9 cellular contexts compared by ENCODE assay signal in genomic region chr15:77784361-77785292, GRCh38.
DNase-seq lines count a peak whose midpoint lies in the region; ATAC-seq and TF ChIP-seq lines count a peak whose summit lies in the region.
"Had no signal": no experiment of that assay in that cellular context is flagged by ENCODE, and none has a peak within 500 bp of the region (broad histone marks: within the 10 kb centered on the region; RNA-seq: fewer than 3 reads in every experiment).

No MANE protein-coding gene starts in this region.

- H3K27me3 Mint-ChIP-seq in HFFc6 (ENCODE audit: insufficient read depth), result peaks cover 29% of the 10 kb centered on the region

- DNase-seq in DMS53 (lab: John Stamatoyannopoulos, UW) (peak; percentile 50), DMS53 treated with DMSO at 0.1 percent for 48 hours (lab: John Stamatoyannopoulos, UW; ENCODE audit: unreplicated experiment) (no peak), HFFc6 (peak; percentile 2), lung microvascular endothelial cell (ENCODE audit: low read depth in 2 of 2) (peak; percentile 22 to 26)
- DNase-seq in effector CD4-positive, alpha-beta T cell, result no peak

- H3K4me1 Mint-ChIP-seq in HFFc6 (ENCODE audit: low read depth), result no peaks in the 10 kb centered on the region

- TF ChIP-seq CTCF in HFFc6 (IDR thresholded peaks at IDR 0.05) (peak; percentile 71), VCaP (conservative IDR thresholded peaks at IDR 0.05) (peak; percentile 35; the same call in 1 of the 2 replicates)

- no peaks in the 10 kb centered on the region for H3K36me3 Mint-ChIP-seq in HFFc6 (ENCODE audit: low read depth)

- peaks cover 8% of the 10 kb centered on the region; the same call in 1 of the 2 replicates for H3K9me3 Mint-ChIP-seq in HFFc6

- H3K27ac Mint-ChIP-seq in HFFc6, result no peak overlapping the region

- ATAC-seq in HG02610 (IDR thresholded peaks at IDR 0.05; ENCODE audit: unreplicated experiment) (no peak), HG03280 (IDR thresholded peaks at IDR 0.05; ENCODE audit: unreplicated experiment) (no peak)
- ATAC-seq: gastroesophageal sphincter had no signal

- H3K4me3 Mint-ChIP-seq in HFFc6, result no peak overlapping the region

- H3K27ac ChIP-seq in VCaP, result peak overlapping the region; percentile 1; the same call in 1 of the 2 replicates
- H3K27ac ChIP-seq: gastroesophageal sphincter had no signal

Comparison
In these comparisons a context has a peak if more than half of its experiments do, and no peak if none do; other contexts are left out.
1. DNase-seq: peak in DMS53 (single experiment), HFFc6 (single experiment) and lung microvascular endothelial cell (2 of 2); none in DMS53 treated with DMSO at 0.1 percent for 48 hours (single experiment) and effector CD4-positive, alpha-beta T cell (single experiment).